Comparison of ENCODE assay signal across 26 cellular contexts in the genomic region with DNA sequence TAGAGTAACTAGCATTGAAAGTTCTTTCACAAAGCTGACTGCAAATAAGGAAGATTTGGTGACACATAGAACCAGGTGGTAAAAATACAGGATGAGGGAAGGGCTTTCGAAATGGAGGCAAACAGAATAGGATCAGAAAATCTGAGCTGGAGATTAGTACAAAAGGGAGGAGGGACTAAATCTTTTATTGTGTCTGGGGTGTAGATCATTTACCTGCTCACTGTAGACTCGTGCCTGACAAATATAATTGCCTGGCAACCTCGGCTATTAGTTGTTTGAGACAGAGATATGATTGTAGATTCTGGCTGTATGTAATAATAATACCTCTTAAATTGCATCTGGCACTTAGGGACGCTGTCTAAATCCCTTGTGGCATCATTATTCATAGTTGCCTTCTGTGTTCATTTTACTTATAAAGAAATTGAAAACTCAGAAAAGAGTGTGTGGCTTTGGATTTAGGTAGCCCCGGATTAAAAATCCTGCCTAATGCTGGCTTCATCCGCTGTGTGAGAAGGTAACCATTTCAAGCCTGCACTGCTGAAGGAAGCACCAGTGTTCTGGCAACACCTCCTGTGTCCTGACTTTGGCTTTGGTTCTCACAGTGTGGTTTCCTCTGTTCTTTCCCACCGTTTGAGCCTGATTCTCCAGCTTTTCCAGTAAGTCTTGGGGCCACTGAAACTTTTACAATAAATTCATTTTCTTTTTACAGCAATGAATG. TPM values are rescaled to one million over a fixed set of nuclear protein-coding genes. Genes with fewer than 3 reads are reported as not detected.
DNase-seq lines count a peak whose midpoint lies in the region; ATAC-seq and TF ChIP-seq lines count a peak whose summit lies in the region.
"Had no signal": no experiment of that assay in that cellular context is flagged by ENCODE, and none has a peak within 500 bp of the region (broad histone marks: within the 10 kb centered on the region; RNA-seq: fewer than 3 reads in every experiment).

No MANE protein-coding gene starts in this region.

- intact Hi-C loops in body of pancreas (cut with DNase I) = no loop called here
- intact Hi-C loops in stomach (cut with DNase I; ENCODE audit: low total_unique reads) = no loop called here

- no peaks in the 10 kb centered on the region for H3K9me3 ChIP-seq in body of pancreas
- H3K9me3 ChIP-seq in stomach = no peaks in the 10 kb centered on the region
- H3K9me3 ChIP-seq: BLaER1, esophagus squamous epithelium, left lung, psoas muscle, SJCRH30 had no signal

- peak; percentile 33 for ATAC-seq in body of pancreas
- ATAC-seq in GM19467 (IDR thresholded peaks at IDR 0.05; ENCODE audit: unreplicated experiment) = no peak
- ATAC-seq: activated CD8-positive, alpha-beta T cell treated with anti-CD3 and anti-CD28 coated beads for 36 hours; left lung; psoas muscle had no signal

- TF ChIP-seq POLR2A in body of pancreas (IDR thresholded peaks at IDR 0.05) = no peak
- no peak for TF ChIP-seq POLR2A in stomach (IDR thresholded peaks at IDR 0.05)

- H3K27me3 ChIP-seq in body of pancreas (no peaks in the 10 kb centered on the region), stomach (no peaks in the 10 kb centered on the region)
- H3K27me3 ChIP-seq: BLaER1, left lung, SJCRH30 had no signal

- TF ChIP-seq CTCF in body of pancreas (IDR thresholded peaks at IDR 0.05) (no peak), stomach (IDR thresholded peaks at IDR 0.05) (no peak)

- TF ChIP-seq EP300 in stomach (IDR thresholded peaks at IDR 0.05) = no peak

- H3K4me1 ChIP-seq in body of pancreas (peaks cover 6% of the 10 kb centered on the region), stomach (no peaks in the 10 kb centered on the region)
- H3K4me1 ChIP-seq: BLaER1, esophagus squamous epithelium, psoas muscle, SJCRH30 had no signal

- H3K27ac ChIP-seq in body of pancreas (no peak overlapping the region), stomach (peak overlapping the region in 4 of 5 donors; percentile 52 to 80 (median 66))
- H3K27ac ChIP-seq: BLaER1, esophagus squamous epithelium, left lung, psoas muscle, SJCRH30 had no signal

- WGBS in body of pancreas, 2 donors = 12 to 15% methylated on average over 7 of the region's 7 CpGs
- 24 to 39% (median 31%) methylated on average over 7 of the region's 7 CpGs for WGBS in stomach, 5 donors

- no peaks in the 10 kb centered on the region for H3K36me3 ChIP-seq in body of pancreas (replicated peaks in 1 of 2; ENCODE audit: insufficient read depth in 1 of 2, low read depth in 2 of 2)
- H3K36me3 ChIP-seq in stomach = no peaks in the 10 kb centered on the region
- H3K36me3 ChIP-seq: BLaER1, esophagus squamous epithelium, left lung, SJCRH30 had no signal

- DNase-seq in NCI-H748 (lab: John Stamatoyannopoulos, UW; ENCODE audit: unreplicated experiment) = peak; percentile 47
- no peak for DNase-seq in NCI-H748 treated with DMSO at 0.1 percent for 48 hours (lab: John Stamatoyannopoulos, UW)
- peak; percentile 49 for DNase-seq in NCI-H2171 treated with DMSO at 0.1 percent for 48 hours (lab: John Stamatoyannopoulos, UW)
- no peak for DNase-seq in body of pancreas
- DNase-seq in stomach = no peak
- no peak for DNase-seq in activated effector memory CD4-positive, alpha-beta T cell treated with anti-CD3 and anti-CD28 coated beads, Interleukin-2, amount 50 U/mL, for 16 hours
- DNase-seq in activated naive CD4-positive, alpha-beta T cell treated with Interleukin-2 at 50 U/mL for 16 hours = no peak
- DNase-seq: activated CD8-positive, alpha-beta T cell treated with anti-CD3 and anti-CD28 coated beads for 36 hours; activated naive CD4-positive, alpha-beta T cell treated with anti-CD3 and anti-CD28 coated beads, Interleukin-2, amount 10 ng/mL, durations not matched to agents 7 days and 5 days; activated T-cell treated with anti-CD3 and anti-CD28 coated beads, Interleukin-2, amount 50 U/mL, for 1 hour; aorta; effector memory CD4-positive, alpha-beta T cell; esophagus squamous epithelium; KG1; left lung; midbrain; NCI-H1048; NCI-H510A treated with DMSO at 0.1 percent for 48 hours; nephron progenitor cell; psoas muscle; SJCRH30; stimulated activated CD4-positive, alpha-beta T cell treated with anti-CD3 and anti-CD28 coated beads, Interleukin-4, amount 100 ng/mL, for 1 hour; T-helper 2 cell had no signal

- H3K4me3 ChIP-seq in body of pancreas (no peak overlapping the region), stomach (peak overlapping the region in 2 of 4 donors; percentile 15 to 29)
- H3K4me3 ChIP-seq: BLaER1, esophagus squamous epithelium, left lung, psoas muscle, SJCRH30, smooth muscle cell had no signal

RNA-seq across cellular contexts. Expression of a gene that starts 25.0 kb away (rescaled TPM):
- total RNA-seq in body of pancreas (10 to 100 TPM; 26.4 to 31.9 TPM), stomach (10 to 100 TPM in 4 of 5 donors, under 1 TPM in 1; 0.58 to 70.1 (median 52.4) TPM)
- polyA plus RNA-seq in stomach = 10 to 100 TPM; 16.5 to 68.4 (median 43.8) TPM

RNA-seq across cellular contexts. Expression of a gene that starts 46.2 kb away (rescaled TPM):
- total RNA-seq in body of pancreas (10 to 100 TPM; 30.9 to 31.0 TPM), stomach (10 to 100 TPM; 12.1 to 79.9 (median 45.5) TPM)
- polyA plus RNA-seq in stomach = 100 to 1,000 TPM in 1 of 3 donors, 10 to 100 TPM in 2; 38.1 to 239 (median 80.2) TPM

Comparison
In these comparisons a context has a peak if more than half of its experiments do, and no peak if none do; other contexts are left out.
1. DNase-seq: peak in NCI-H748 (single experiment) and NCI-H2171 treated with DMSO at 0.1 percent for 48 hours (single experiment); none in NCI-H748 treated with DMSO at 0.1 percent for 48 hours (single experiment), body of pancreas (0 of 4), stomach (single experiment), activated effector memory CD4-positive, alpha-beta T cell treated with anti-CD3 and anti-CD28 coated beads, Interleukin-2, amount 50 U/mL, for 16 hours (single experiment) and activated naive CD4-positive, alpha-beta T cell treated with Interleukin-2 at 50 U/mL for 16 hours (single experiment).
2. H3K27ac ChIP-seq: peak in stomach (4 of 5); none in body of pancreas (0 of 4).